ENCODE assay signal across 28 cellular contexts in the genomic region with DNA sequence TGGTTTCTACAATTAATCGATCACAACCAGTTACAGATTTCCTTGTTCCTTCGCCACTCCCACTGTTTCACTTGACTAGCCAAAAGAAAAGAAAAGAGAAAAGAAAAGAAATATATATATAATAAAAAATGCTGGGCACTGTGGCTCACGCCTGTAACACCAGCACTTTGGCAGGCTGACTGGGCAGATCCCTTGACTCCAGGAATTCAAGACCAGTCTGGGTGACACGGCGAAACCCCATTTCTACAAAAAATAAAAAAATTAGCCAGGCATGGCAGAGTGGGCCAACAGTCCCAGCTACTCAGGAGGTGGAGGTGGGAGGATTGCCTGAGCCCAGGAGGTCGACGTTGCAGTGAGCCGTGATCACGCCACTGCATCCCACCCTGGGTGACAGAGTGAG.
"Had no signal": no experiment of that assay in that cellular context is flagged by ENCODE, and none has a peak within 500 bp of the region (broad histone marks: within the 10 kb centered on the region; RNA-seq: fewer than 3 reads in every experiment).

No MANE protein-coding gene starts in this region.

- H3K27ac Mint-ChIP-seq: activated CD4-positive, alpha-beta T cell treated with anti-CD3 and anti-CD28 coated beads, Interleukin-2, amount 10 ng/mL, durations not matched to agents 24 days and 14 days; activated CD8-positive, alpha-beta T cell treated with anti-CD3 and anti-CD28 coated beads for 36 hours; activated naive CD8-positive, alpha-beta T cell treated with anti-CD3 and anti-CD28 coated beads for 36 hours; activated T-cell treated with anti-CD3 and anti-CD28 coated beads, Interleukin-2, amount 50 U/mL, for 72 hours; activated T-helper 17 cell treated with anti-CD3 and anti-CD28 coated beads, Interleukin-2, amount 50 U/mL, for 72 hours; T-cell had no signal

- H3K9me3 Mint-ChIP-seq: activated CD4-positive, alpha-beta T cell treated with anti-CD3 and anti-CD28 coated beads, Interleukin-2, amount 10 ng/mL, durations not matched to agents 24 days and 14 days; activated CD8-positive, alpha-beta T cell treated with anti-CD3 and anti-CD28 coated beads for 36 hours; activated naive CD8-positive, alpha-beta T cell treated with anti-CD3 and anti-CD28 coated beads for 36 hours; activated T-cell treated with anti-CD3 and anti-CD28 coated beads, Interleukin-2, amount 50 U/mL, for 72 hours; activated T-helper 17 cell treated with anti-CD3 and anti-CD28 coated beads, Interleukin-2, amount 50 U/mL, for 72 hours; central memory CD8-positive, alpha-beta T cell; T-cell had no signal

- H3K4me3 Mint-ChIP-seq: activated CD4-positive, alpha-beta T cell treated with anti-CD3 and anti-CD28 coated beads, Interleukin-2, amount 10 ng/mL, durations not matched to agents 24 days and 14 days; activated CD8-positive, alpha-beta T cell treated with anti-CD3 and anti-CD28 coated beads for 36 hours; activated naive CD8-positive, alpha-beta T cell treated with anti-CD3 and anti-CD28 coated beads for 36 hours; activated T-cell treated with anti-CD3 and anti-CD28 coated beads, Interleukin-2, amount 50 U/mL, for 72 hours; activated T-helper 17 cell treated with anti-CD3 and anti-CD28 coated beads, Interleukin-2, amount 50 U/mL, for 72 hours; central memory CD8-positive, alpha-beta T cell; T-cell had no signal

- ATAC-seq: activated CD8-positive, alpha-beta T cell treated with anti-CD3 and anti-CD28 coated beads for 36 hours; activated T-cell treated with anti-CD3 and anti-CD28 coated beads, Interleukin-2, amount 50 U/mL, for 72 hours; activated T-helper 17 cell treated with anti-CD3 and anti-CD28 coated beads, Interleukin-2, amount 50 U/mL, for 72 hours; PC-3; Right ventricle myocardium inferior; SK-N-SH treated with all-trans-retinoic acid at 6 μM for 48 hours; T-cell had no signal

- H3K9me3 ChIP-seq: Peyer's patch had no signal

- H3K36me3 Mint-ChIP-seq: activated naive CD8-positive, alpha-beta T cell treated with anti-CD3 and anti-CD28 coated beads for 36 hours; T-cell had no signal

- H3K4me1 Mint-ChIP-seq: activated T-helper 17 cell treated with anti-CD3 and anti-CD28 coated beads, Interleukin-2, amount 50 U/mL, for 72 hours; central memory CD8-positive, alpha-beta T cell; T-cell had no signal

- DNase-seq: activated CD4-positive, alpha-beta T cell treated with anti-CD3 and anti-CD28 coated beads, Interleukin-2, amount 10 ng/mL, durations not matched to agents 24 days and 14 days; activated CD4-positive, alpha-beta T cell treated with anti-CD3 and anti-CD28 coated beads, Interleukin-2, amount 50 U/mL, for 4 hours; activated CD8-positive, alpha-beta T cell treated with anti-CD3 and anti-CD28 coated beads for 36 hours; activated effector memory CD4-positive, alpha-beta T cell treated with anti-CD3 and anti-CD28 coated beads, Interleukin-2, amount 50 U/mL, for 16 hours; activated naive CD4-positive, alpha-beta T cell; activated naive CD4-positive, alpha-beta T cell treated with anti-CD3 and anti-CD28 coated beads, Interleukin-2, amount 50 U/mL, for 16 hours; activated naive CD8-positive, alpha-beta T cell treated with anti-CD3 and anti-CD28 coated beads for 36 hours; activated T-cell treated with anti-CD3 and anti-CD28 coated beads, Interleukin-2, amount 50 U/mL, for 1 hour; activated T-cell treated with anti-CD3 and anti-CD28 coated beads, Interleukin-2, amount 50 U/mL, for 72 hours; amniotic stem cell; aorta; NCI-H1105; NCI-H1417 treated with DMSO at 0.1 percent for 48 hours; NCI-H187 treated with DMSO at 0.1 percent for 48 hours; NCI-H2081; NCI-H2171 treated with DMSO at 0.1 percent for 48 hours; NCI-H524 treated with DMSO at 0.1 percent for 48 hours; NK-92 treated with Interleukin-12 subunit alpha and Interleukin-12 subunit beta, amount 100 ng/mL, for 24 hours; PC-3; Peyer's patch; SIG-M5; T-cell; T-helper 2 cell; T-helper 9 cell had no signal

- H3K27me3 Mint-ChIP-seq: activated CD8-positive, alpha-beta T cell treated with anti-CD3 and anti-CD28 coated beads for 36 hours; activated naive CD8-positive, alpha-beta T cell treated with anti-CD3 and anti-CD28 coated beads for 36 hours; activated T-helper 17 cell treated with anti-CD3 and anti-CD28 coated beads, Interleukin-2, amount 50 U/mL, for 72 hours; central memory CD8-positive, alpha-beta T cell had no signal
